1 cellular context compared by ENCODE assay signal in the genomic region with DNA sequence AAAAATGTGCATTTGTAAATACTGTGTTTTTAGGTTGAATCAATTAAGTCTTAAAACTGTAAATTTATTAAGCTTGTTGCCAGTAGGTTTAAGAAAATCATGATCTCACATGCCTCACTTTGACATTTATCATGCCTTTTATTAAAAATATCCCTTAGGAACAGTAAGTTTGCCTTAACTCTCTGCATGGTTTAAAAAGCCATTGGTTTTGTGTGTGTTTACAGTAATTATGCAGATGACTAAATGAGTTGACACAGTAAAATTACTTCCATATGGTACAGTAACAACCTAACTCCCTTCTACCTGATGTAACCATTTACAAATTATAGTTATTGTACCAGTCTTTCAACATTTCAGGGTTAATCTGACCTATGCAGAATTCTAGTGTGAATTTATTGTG.
TF ChIP-seq lines count a peak whose summit lies in the region.

No MANE protein-coding gene starts in this region.

TF ChIP-seq in K562, 482 proteins besides CTCF, POLR2A, EP300 and RAD21:
- TF ChIP-seq CBX3 (IDR thresholded peaks at IDR 0.05; ENCODE audit: borderline replicate concordance in 1 of 2, low read length in 2 of 2) (no peak), CBFA2T2 (conservative IDR thresholded peaks at IDR 0.05) (no peak), POLR2G (IDR thresholded peaks at IDR 0.05; ENCODE audit: low read depth, low read length) (peak; percentile 42; the same call in 1 of the 2 replicates), SUPT5H (IDR thresholded peaks at IDR 0.05) (peak; percentile 28; the same call in 1 of the 2 replicates), RBFOX2 (IDR thresholded peaks at IDR 0.05; ENCODE audit: low read depth, low read length) (peak; percentile 41)
- TF ChIP-seq, protein P1, sequence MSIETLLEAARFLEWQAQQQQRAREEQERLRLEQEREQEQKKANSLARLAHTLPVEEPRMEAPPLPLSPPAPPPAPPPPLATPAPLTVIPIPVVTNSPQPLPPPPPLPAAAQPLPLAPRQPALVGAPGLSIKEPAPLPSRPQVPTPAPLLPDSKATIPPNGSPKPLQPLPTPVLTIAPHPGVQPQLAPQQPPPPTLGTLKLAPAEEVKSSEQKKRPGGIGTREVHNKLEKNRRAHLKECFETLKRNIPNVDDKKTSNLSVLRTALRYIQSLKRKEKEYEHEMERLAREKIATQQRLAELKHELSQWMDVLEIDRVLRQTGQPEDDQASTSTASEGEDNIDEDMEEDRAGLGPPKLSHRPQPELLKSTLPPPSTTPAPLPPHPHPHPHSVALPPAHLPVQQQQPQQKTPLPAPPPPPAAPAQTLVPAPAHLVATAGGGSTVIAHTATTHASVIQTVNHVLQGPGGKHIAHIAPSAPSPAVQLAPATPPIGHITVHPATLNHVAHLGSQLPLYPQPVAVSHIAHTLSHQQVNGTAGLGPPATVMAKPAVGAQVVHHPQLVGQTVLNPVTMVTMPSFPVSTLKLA (conservative IDR thresholded peaks at IDR 0.05) = no peak
TF ChIP-seq in K562: peak in this region for 3.
